ENCODE assay signal across 23 cellular contexts in genomic region chr2:26852405-26853348, GRCh38. TPM values are rescaled to one million over a fixed set of nuclear protein-coding genes. Genes with fewer than 3 reads are reported as not detected.
DNase-seq lines count a peak whose midpoint lies in the region; ATAC-seq and TF ChIP-seq lines count a peak whose summit lies in the region.
"Had no signal": no experiment of that assay in that cellular context is flagged by ENCODE, and none has a peak within 500 bp of the region (broad histone marks: within the 10 kb centered on the region; RNA-seq: fewer than 3 reads in every experiment).

No MANE protein-coding gene starts in this region.

- DNase-seq in Right ventricle myocardium inferior (ENCODE audit: missing footprints) (no peak), right atrium auricular region (ENCODE audit: low spot score) (no peak), astrocyte of the hippocampus (ENCODE audit: low read depth, low spot score) (peak; percentile 20), left ventricle myocardium superior (peak; percentile 33), substantia nigra (lab: John Stamatoyannopoulos, UW) (peak in 2 of 49 donors; percentile 16 to 18), ACHN (no peak), HT-29 (ENCODE audit: low spot score) (no peak), activated gamma-delta T cell (lab: John Stamatoyannopoulos, UW) (no peak)
- DNase-seq: 8988T; activated CD4-positive, CD25-positive, alpha-beta regulatory T cell treated with anti-CD3 and anti-CD28 coated beads, Interleukin-2, amount 50 U/mL, for 72 hours; DMS79; endodermal cell; foreskin keratinocyte; Karpas-422; lower lobe of right lung; naive thymus-derived CD8-positive, alpha-beta T cell; NCI-H2227 treated with DMSO at 0.1 percent for 48 hours; stimulated activated CD4-positive, alpha-beta T cell treated with anti-CD3 and anti-CD28 coated beads, Interleukin-15, amount 100 ng/mL, for 24 hours; stimulated activated naive CD4-positive, alpha-beta T cell treated with Interleukin-2 at 50 U/mL for 16 hours; T-helper 9 cell had no signal

- TF ChIP-seq CTCF in right atrium auricular region (IDR thresholded peaks at IDR 0.05) = no peak

- H3K4me1 ChIP-seq in right atrium auricular region = peaks cover 0 to 32% of the 10 kb centered on the region in 2 donors
- H3K4me1 ChIP-seq: foreskin keratinocyte had no signal

- in situ Hi-C loops in ACHN (cut with HindIII; ENCODE audit: low pct_ligation_motif_present, low pct_unique_long_range_greater_than_20kb, low sequenced_read_pairs) = no loop called here

- H3K4me3 ChIP-seq in right atrium auricular region = no peak overlapping the region
- H3K4me3 ChIP-seq: lower lobe of right lung, SJSA1 had no signal

- intact Hi-C loops in Right ventricle myocardium inferior (cut with DNase I) (no loop called here), left ventricle myocardium superior (cut with micrococcal nuclease) (no loop called here)

- H3K36me3 ChIP-seq in right atrium auricular region = no peaks in the 10 kb centered on the region
- H3K36me3 ChIP-seq: lower lobe of right lung, SJSA1 had no signal

- ATAC-seq in Right ventricle myocardium inferior (peak; percentile 84), left ventricle myocardium superior (peak; percentile 89)
- ATAC-seq: foreskin keratinocyte; lower lobe of right lung; naive thymus-derived CD8-positive, alpha-beta T cell had no signal

- peaks cover 25 to 30% of the 10 kb centered on the region in 2 donors for H3K27me3 ChIP-seq in right atrium auricular region

- H3K27ac ChIP-seq in right atrium auricular region (no peak overlapping the region), substantia nigra (ENCODE audit: low read depth, low read length, poor library complexity, severe bottlenecking) (peak overlapping the region; percentile 46)
- H3K27ac ChIP-seq: C4-2B, foreskin keratinocyte, lower lobe of right lung, SJSA1 had no signal

- no peaks in the 10 kb centered on the region for H3K9me3 ChIP-seq in right atrium auricular region
- H3K9me3 ChIP-seq: lower lobe of right lung, SJSA1 had no signal

RNA-seq across cellular contexts. Expression of gene DPYSL5, which starts 4.7 kb away (rescaled TPM):
- total RNA-seq in Right ventricle myocardium inferior (not detected), right atrium auricular region (under 1 TPM in 1 of 2 donors, not detected in 1; 0.12 TPM), left ventricle myocardium superior (not detected)
- not detected in 2 replicates for total RNA-seq in HT-29 (2014; rRNA removed; shearing (Covaris generic))
- total RNA-seq: foreskin keratinocyte; lower lobe of right lung; naive thymus-derived CD8-positive, alpha-beta T cell; SJSA1; ureter had no signal

Comparison
In these comparisons a context has a peak if more than half of its experiments do, and no peak if none do; other contexts are left out.
1. DNase-seq: peak in astrocyte of the hippocampus (single experiment) and left ventricle myocardium superior (single experiment); none in Right ventricle myocardium inferior (single experiment), right atrium auricular region (single experiment), ACHN (single experiment), HT-29 (single experiment) and activated gamma-delta T cell (single experiment).